ENCODE assay signal across 8 cellular contexts in genomic region chr16:4846901-4847773, GRCh38. TPM values are rescaled to one million over a fixed set of nuclear protein-coding genes. Genes with fewer than 3 reads are reported as not detected.
DNase-seq lines count a peak whose midpoint lies in the region; ATAC-seq, FAIRE-seq and TF ChIP-seq lines count a peak whose summit lies in the region.

GLYR1 (minus strand) TSS chr16:4847288; CDS start chr16:4847265, 23 bp downstream.
UBN1 (plus strand) TSS chr16:4847481; CDS start chr16:4852918, 5,437 bp downstream.

- no peak within 1 kb of the TSS for H2BK12ac ChIP-seq in H1 (ENCODE audit: low read depth, low read length)
- H2BK12ac ChIP-seq in mesenchymal stem cell (ENCODE audit: low read length in 2 of 2) = peak within 1 kb of the TSS in 1 of 2 experiments; percentile 60

- peaks cover 10% of the 10 kb centered on the region for H3K79me1 ChIP-seq in H1 (ENCODE audit: low read depth, low read length)
- H3K79me1 ChIP-seq in mesenchymal stem cell (replicated peaks; ENCODE audit: low read length, poor library complexity, severe bottlenecking) = peaks cover 9% of the 10 kb centered on the region

- H3K23ac ChIP-seq in H1 (ENCODE audit: insufficient read length) = no peak within 1 kb of the TSS
- H3K23ac ChIP-seq in mesenchymal stem cell (ENCODE audit: low read length in 2 of 2) = peak within 1 kb of the TSS in 1 of 2 experiments; percentile 77

- H3K27ac ChIP-seq in H1 (ENCODE audit: low read depth, low read length) (peak within 1 kb of the TSS; percentile 87), mesenchymal stem cell (ENCODE audit: low read length, poor library complexity, severe bottlenecking) (peak within 1 kb of the TSS; percentile 65)

- no peak within 1 kb of the TSS for H2BK120ac ChIP-seq in H1 (replicated peaks; ENCODE audit: low read depth, low read length)
- peak within 1 kb of the TSS; percentile 98 for H2BK120ac ChIP-seq in mesenchymal stem cell (ENCODE audit: low read depth, low read length)

- no peak within 1 kb of the TSS for H3K18ac ChIP-seq in H1 (ENCODE audit: extremely low read depth, low read length)
- peak within 1 kb of the TSS; percentile 93 to 97 for H3K18ac ChIP-seq in mesenchymal stem cell (ENCODE audit: low read depth in 1 of 2, low read length in 2 of 2)

- no peak within 1 kb of the TSS for H2BK20ac ChIP-seq in H1 (ENCODE audit: low read length)

- H3K27me3 ChIP-seq in H1 (replicated peaks in 1 of 4; ENCODE audit: control insufficient read depth in 3 of 4, extremely low read depth in 1 of 4, insufficient read depth in 3 of 4, low read length in 3 of 4) = no peaks in the 10 kb centered on the region
- no peaks in the 10 kb centered on the region for H3K27me3 ChIP-seq in mesenchymal stem cell (ENCODE audit: control insufficient read depth in 1 of 2, insufficient read depth in 1 of 2, low read length in 2 of 2)

- peak; percentile 81 to 84 for TF ChIP-seq POLR2A in H1 (IDR thresholded peaks at IDR 0.05; ENCODE audit: control extremely low read depth in 1 of 2, low read depth in 2 of 2, low read length in 2 of 2)

- H3K4me3 ChIP-seq in H1 (ENCODE audit: extremely low read depth in 1 of 4, insufficient read depth in 2 of 4, low read depth in 3 of 4, low read length in 4 of 4) (peak within 1 kb of the TSS; percentile 88 to 95 (median 90)), mesenchymal stem cell (ENCODE audit: insufficient read depth in 1 of 2, low read depth in 1 of 2, low read length in 2 of 2) (peak within 1 kb of the TSS; percentile 88 to 95)

- peaks cover 9% of the 10 kb centered on the region for H3K23me2 ChIP-seq in H1 (ENCODE audit: low read depth, low read length)

- peaks cover 8 to 32% (median 22%) of the 10 kb centered on the region in 4 experiments; a peak in 7 of 8 replicates for H3K36me3 ChIP-seq in H1 (ENCODE audit: control insufficient read depth in 2 of 4, insufficient read depth in 4 of 4, low read length in 3 of 4)
- peaks cover 18 to 33% of the 10 kb centered on the region in 2 experiments for H3K36me3 ChIP-seq in mesenchymal stem cell (ENCODE audit: control insufficient read depth in 1 of 2, insufficient read depth in 2 of 2, low read depth in 1 of 2, low read length in 2 of 2)

- TF ChIP-seq RAD21 in H1 (IDR thresholded peaks at IDR 0.05 in 1 of 2, conservative IDR thresholded peaks at IDR 0.05 in 1 of 2; ENCODE audit: low read depth in 2 of 2, low read length in 2 of 2) = no peak

- H3K79me2 ChIP-seq in H1 (ENCODE audit: control insufficient read depth in 1 of 2, insufficient read depth in 2 of 2, low read length in 2 of 2) = peaks cover 20 to 67% of the 10 kb centered on the region in 2 experiments

- no peak within 1 kb of the TSS for H2AK5ac ChIP-seq in H1 (ENCODE audit: low read depth, low read length)
- H2AK5ac ChIP-seq in mesenchymal stem cell (ENCODE audit: low read length, severe bottlenecking) = no peak within 1 kb of the TSS

- peak within 1 kb of the TSS; percentile 64 for H3K56ac ChIP-seq in H1 (replicated peaks; ENCODE audit: insufficient read length, low read depth, low read length)

- H3K9me3 ChIP-seq in H1 (ENCODE audit: insufficient read depth in 2 of 2, low read depth in 1 of 2, low read length in 1 of 2) = no peaks in the 10 kb centered on the region
- no peaks in the 10 kb centered on the region for H3K9me3 ChIP-seq in mesenchymal stem cell (ENCODE audit: control insufficient read depth, low read length)

- DNase-seq in COLO668 (lab: John Stamatoyannopoulos, UW; ENCODE audit: unreplicated experiment) (peak; percentile 99), HT1080 (ENCODE audit: low read depth) (peak; percentile 97), NOMO-1 treated with DMSO at 0.1 percent for 48 hours (lab: John Stamatoyannopoulos, UW; ENCODE audit: unreplicated experiment) (peak; percentile 92), H1 (ENCODE audit: low read depth in 1 of 2, low spot score in 2 of 2) (peak; percentile 85 to 100), mesenchymal stem cell (peak; percentile 97)
- DNase-seq in activated CD8-positive, alpha-beta memory T cell treated with anti-CD3 and anti-CD28 coated beads for 48 hours (ENCODE audit: low read depth in 2 of 3, low spot score in 2 of 3) = peak; percentile 99 to 100 (median 100)
- DNase-seq in stimulated activated CD8-positive, alpha-beta memory T cell treated with anti-CD3 and anti-CD28 coated beads, Interleukin-12 subunit alpha, Interleukin-12 subunit beta, amount 100 ng/mL, for 4 hours (ENCODE audit: low read depth) = peak; percentile 100

- H3K9ac ChIP-seq in H1 (replicated peaks in 1 of 4; ENCODE audit: extremely low read depth in 1 of 4, low read depth in 3 of 4, low read length in 3 of 4) (peak within 1 kb of the TSS; percentile 89 to 94 (median 91)), mesenchymal stem cell (ENCODE audit: low read length) (peak within 1 kb of the TSS; percentile 96)

- H2AFZ ChIP-seq in H1 (ENCODE audit: low read length) (no peak within 1 kb of the TSS), mesenchymal stem cell (ENCODE audit: low read depth, low read length) (peak within 1 kb of the TSS; percentile 85)

- peaks cover 15 to 23% of the 10 kb centered on the region in 2 experiments for H4K20me1 ChIP-seq in H1 (replicated peaks in 1 of 2; ENCODE audit: control insufficient read depth in 1 of 2, insufficient read depth in 2 of 2, low read length in 2 of 2)

- H4K8ac ChIP-seq in H1 (ENCODE audit: extremely low read depth, insufficient read depth, low read length) (peak within 1 kb of the TSS; percentile 98), mesenchymal stem cell (ENCODE audit: low read length) (peak within 1 kb of the TSS; percentile 89)

- peak within 1 kb of the TSS; percentile 88 for H4K5ac ChIP-seq in H1 (ENCODE audit: insufficient read length, low read depth, low read length)

- H4K91ac ChIP-seq in H1 (replicated peaks; ENCODE audit: insufficient read length, low read length) (no peak within 1 kb of the TSS), mesenchymal stem cell (ENCODE audit: low read length) (peak within 1 kb of the TSS; percentile 78)

- H2BK5ac ChIP-seq in H1 (ENCODE audit: low read depth, low read length) (peak within 1 kb of the TSS; percentile 66; the same call in 1 of the 2 replicates), mesenchymal stem cell (ENCODE audit: low read depth, low read length, poor library complexity, severe bottlenecking) (peak within 1 kb of the TSS; percentile 80)

- ATAC-seq in GM21360 (IDR thresholded peaks at IDR 0.05; ENCODE audit: unreplicated experiment) = peak; percentile 87

- CTCF ChIA-PET in H1 (lab: Charles Lee; ENCODE audit: partially characterized antibody) = interaction anchor here (1.0 kb wide), 1 partner anchor 10 kb away, joined by 3 read pairs; no protein-coding TSS in a partner anchor

- POLR2A ChIA-PET in H1 (lab: Charles Lee; ENCODE audit: partially characterized antibody) = interaction anchor here (0.7 to 2.4 kb wide), 12 partner anchors 9 to 170 kb away, joined by 3 to 12 read pairs (median 4); partner anchors contain the start of genes ANKS3, DNAAF8, NUDT16L1 and PPL

- no peak within 1 kb of the TSS for H2BK15ac ChIP-seq in H1 (ENCODE audit: low read length)
- peak within 1 kb of the TSS; percentile 98 for H2BK15ac ChIP-seq in mesenchymal stem cell (ENCODE audit: low read depth, poor library complexity, severe bottlenecking)

- no peak for TF ChIP-seq EP300 in H1 (IDR thresholded peaks at IDR 0.05; ENCODE audit: borderline replicate concordance in 1 of 2, low read depth in 2 of 2, low read length in 2 of 2)

- H3K14ac ChIP-seq in H1 (ENCODE audit: insufficient read length) (no peak within 1 kb of the TSS), mesenchymal stem cell (ENCODE audit: low read length in 2 of 2) (peak within 1 kb of the TSS; percentile 22 to 75)

- no peak for FAIRE-seq in H1 (lab: Jason Lieb, UNC)

- H3K4ac ChIP-seq in H1 (replicated peaks; ENCODE audit: insufficient read length, low read depth, low read length) (no peak within 1 kb of the TSS), mesenchymal stem cell (ENCODE audit: low read depth in 1 of 2, low read length in 2 of 2) (peak within 1 kb of the TSS; percentile 92 to 96)

- WGBS in H1 (ENCODE audit: extremely low coverage in 1 of 2, insufficient coverage in 1 of 2, insufficient read length in 1 of 2, insufficient replicate concordance in 2 of 2, low coverage in 1 of 2, low lambda C conversion rate in 2 of 2, missing lambda C conversion rate in 1 of 2), 2 experiments = 2% methylated on average over 78 of the region's 126 CpGs; no CpG with 5 or more reads in 1 of the 2 experiments
- WGBS in mesenchymal stem cell = under 1% methylated on average over 89 of the region's 126 CpGs

- peaks cover 3 to 11% (median 5%) of the 10 kb centered on the region in 4 experiments; a peak in 6 of 7 replicates for H3K4me1 ChIP-seq in H1 (replicated peaks in 1 of 4; ENCODE audit: control insufficient read depth in 3 of 4, insufficient read depth in 4 of 4, low read length in 3 of 4)
- H3K4me1 ChIP-seq in mesenchymal stem cell (ENCODE audit: control insufficient read depth, insufficient read depth, low read depth, low read length) = peaks cover 7% of the 10 kb centered on the region

- no peak for TF ChIP-seq CTCF in H1 (IDR thresholded peaks at IDR 0.05; ENCODE audit: control extremely low read depth in 1 of 3, insufficient read depth in 1 of 3, low read depth in 1 of 3, low read length in 3 of 3)

- peak within 1 kb of the TSS; percentile 95 to 96 for H3K4me2 ChIP-seq in H1 (ENCODE audit: insufficient read depth in 1 of 2, low read depth in 2 of 2, low read length in 2 of 2)
- H3K4me2 ChIP-seq in mesenchymal stem cell (ENCODE audit: low read length, poor library complexity, severe bottlenecking) = peak within 1 kb of the TSS; percentile 71

RNA-seq across cellular contexts. Expression of gene GLYR1, which starts in this region (rescaled TPM):
- 42.4 and 45.8 TPM in 2 replicates for total RNA-seq in HT1080 (2014; rRNA removed; shearing (Covaris generic))
- 43.1 and 45.7 TPM in 2 replicates for polyA plus RNA-seq in HT1080 (2015; cell fraction: cytosol; rRNA removed)
- 73.0 and 85.7 TPM in 2 replicates for polyA plus RNA-seq in HT1080 (2015; cell fraction: nucleus; rRNA removed)
- total RNA-seq in H1 (2021; fragmentation: NEBNext Ultra II Directional; extraction: Animal tissue kit (Norgen Biotek cat#: 25700)) = 115 and 120 TPM in 2 replicates
- 50.2 and 60.2 TPM in 2 replicates for polyA plus RNA-seq in H1 (2011; rRNA removed)
- 60.9 TPM for polyA plus RNA-seq in H1 (2011; cell fraction: cytosol; rRNA removed)
- 68.7 TPM for polyA plus RNA-seq in H1 (2011; cell fraction: nucleus; rRNA removed)
- polyA plus RNA-seq in H1 (2012, experiment 1 of 2) = 73.6 to 91.0 TPM (median 77.9 TPM) in 4 replicates
- polyA plus RNA-seq in H1 (2012, experiment 2 of 2) = 34.4 TPM
- 65.9 TPM for polyA plus RNA-seq in H1 (2013, experiment 1 of 2)
- 60.5 TPM for polyA plus RNA-seq in H1 (2013, experiment 2 of 2)
- 41.3 and 50.3 TPM in 2 replicates for polyA minus RNA-seq in H1 (2011; rRNA and poly(A)+ RNA removed)
- polyA minus RNA-seq in H1 (2011; cell fraction: cytosol; rRNA and poly(A)+ RNA removed) = 28.1 TPM
- 30.4 TPM for polyA minus RNA-seq in H1 (2011; cell fraction: nucleus; rRNA and poly(A)+ RNA removed)
- 47.2 TPM for polyA plus RNA-seq in mesenchymal stem cell (2013, experiment 1 of 2)
- 44.9 TPM for polyA plus RNA-seq in mesenchymal stem cell (2013, experiment 2 of 2)

RNA-seq across cellular contexts. Expression of gene UBN1, which starts in this region (rescaled TPM):
- 28.4 and 36.2 TPM in 2 replicates for total RNA-seq in HT1080 (2014; rRNA removed; shearing (Covaris generic))
- polyA plus RNA-seq in HT1080 (2015; cell fraction: cytosol; rRNA removed) = 29.5 and 36.0 TPM in 2 replicates
- polyA plus RNA-seq in HT1080 (2015; cell fraction: nucleus; rRNA removed) = 71.0 and 78.5 TPM in 2 replicates
- 37.0 and 37.6 TPM in 2 replicates for total RNA-seq in H1 (2021; fragmentation: NEBNext Ultra II Directional; extraction: Animal tissue kit (Norgen Biotek cat#: 25700))
- 16.2 and 27.4 TPM in 2 replicates for polyA plus RNA-seq in H1 (2011; rRNA removed)
- polyA plus RNA-seq in H1 (2011; cell fraction: cytosol; rRNA removed) = 22.1 TPM
- polyA plus RNA-seq in H1 (2011; cell fraction: nucleus; rRNA removed) = 40.8 TPM
- 25.3 to 29.3 TPM (median 27.3 TPM) in 4 replicates for polyA plus RNA-seq in H1 (2012, experiment 1 of 2)
- polyA plus RNA-seq in H1 (2012, experiment 2 of 2) = 11.9 TPM
- polyA plus RNA-seq in H1 (2013, experiment 1 of 2) = 24.0 TPM
- 21.1 TPM for polyA plus RNA-seq in H1 (2013, experiment 2 of 2)
- 24.1 and 29.6 TPM in 2 replicates for polyA minus RNA-seq in H1 (2011; rRNA and poly(A)+ RNA removed)
- polyA minus RNA-seq in H1 (2011; cell fraction: cytosol; rRNA and poly(A)+ RNA removed) = 23.7 TPM
- polyA minus RNA-seq in H1 (2011; cell fraction: nucleus; rRNA and poly(A)+ RNA removed) = 34.8 TPM
- polyA plus RNA-seq in mesenchymal stem cell (2013, experiment 1 of 2) = 24.0 TPM
- 23.4 TPM for polyA plus RNA-seq in mesenchymal stem cell (2013, experiment 2 of 2)

Comparison
In these comparisons a context has a peak if more than half of its experiments do, and no peak if none do; other contexts are left out.
1. Peak in every context shown above with its lines: DNase-seq, ATAC-seq, H3K4me3 ChIP-seq and H3K27ac ChIP-seq.